Comparison of ENCODE assay signal across 1 cellular context in the genomic region with DNA sequence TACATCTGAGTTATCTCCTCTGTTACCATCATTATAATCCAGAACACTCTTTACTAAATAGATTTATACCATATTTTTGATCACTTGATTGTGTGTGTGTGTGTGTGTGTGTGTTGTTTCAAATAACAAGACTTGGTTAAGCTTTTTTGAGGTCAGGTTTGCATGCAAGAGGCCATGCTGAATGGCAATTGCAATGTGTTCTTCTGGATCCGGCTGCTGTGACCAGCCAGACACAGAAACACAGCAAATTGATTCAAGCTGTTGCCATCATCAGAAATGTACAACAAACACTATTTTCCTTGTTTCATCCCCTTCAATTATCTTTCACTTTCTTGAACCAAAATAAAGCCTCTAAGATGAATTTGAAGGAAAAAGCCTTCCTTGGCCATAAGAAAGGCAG.
TF ChIP-seq lines count a peak whose summit lies in the region.

No MANE protein-coding gene starts in this region.

TF ChIP-seq in GM23338, 12 proteins besides CTCF, POLR2A, EP300 and RAD21 (continued from another document):
- TF ChIP-seq, protein P1, sequence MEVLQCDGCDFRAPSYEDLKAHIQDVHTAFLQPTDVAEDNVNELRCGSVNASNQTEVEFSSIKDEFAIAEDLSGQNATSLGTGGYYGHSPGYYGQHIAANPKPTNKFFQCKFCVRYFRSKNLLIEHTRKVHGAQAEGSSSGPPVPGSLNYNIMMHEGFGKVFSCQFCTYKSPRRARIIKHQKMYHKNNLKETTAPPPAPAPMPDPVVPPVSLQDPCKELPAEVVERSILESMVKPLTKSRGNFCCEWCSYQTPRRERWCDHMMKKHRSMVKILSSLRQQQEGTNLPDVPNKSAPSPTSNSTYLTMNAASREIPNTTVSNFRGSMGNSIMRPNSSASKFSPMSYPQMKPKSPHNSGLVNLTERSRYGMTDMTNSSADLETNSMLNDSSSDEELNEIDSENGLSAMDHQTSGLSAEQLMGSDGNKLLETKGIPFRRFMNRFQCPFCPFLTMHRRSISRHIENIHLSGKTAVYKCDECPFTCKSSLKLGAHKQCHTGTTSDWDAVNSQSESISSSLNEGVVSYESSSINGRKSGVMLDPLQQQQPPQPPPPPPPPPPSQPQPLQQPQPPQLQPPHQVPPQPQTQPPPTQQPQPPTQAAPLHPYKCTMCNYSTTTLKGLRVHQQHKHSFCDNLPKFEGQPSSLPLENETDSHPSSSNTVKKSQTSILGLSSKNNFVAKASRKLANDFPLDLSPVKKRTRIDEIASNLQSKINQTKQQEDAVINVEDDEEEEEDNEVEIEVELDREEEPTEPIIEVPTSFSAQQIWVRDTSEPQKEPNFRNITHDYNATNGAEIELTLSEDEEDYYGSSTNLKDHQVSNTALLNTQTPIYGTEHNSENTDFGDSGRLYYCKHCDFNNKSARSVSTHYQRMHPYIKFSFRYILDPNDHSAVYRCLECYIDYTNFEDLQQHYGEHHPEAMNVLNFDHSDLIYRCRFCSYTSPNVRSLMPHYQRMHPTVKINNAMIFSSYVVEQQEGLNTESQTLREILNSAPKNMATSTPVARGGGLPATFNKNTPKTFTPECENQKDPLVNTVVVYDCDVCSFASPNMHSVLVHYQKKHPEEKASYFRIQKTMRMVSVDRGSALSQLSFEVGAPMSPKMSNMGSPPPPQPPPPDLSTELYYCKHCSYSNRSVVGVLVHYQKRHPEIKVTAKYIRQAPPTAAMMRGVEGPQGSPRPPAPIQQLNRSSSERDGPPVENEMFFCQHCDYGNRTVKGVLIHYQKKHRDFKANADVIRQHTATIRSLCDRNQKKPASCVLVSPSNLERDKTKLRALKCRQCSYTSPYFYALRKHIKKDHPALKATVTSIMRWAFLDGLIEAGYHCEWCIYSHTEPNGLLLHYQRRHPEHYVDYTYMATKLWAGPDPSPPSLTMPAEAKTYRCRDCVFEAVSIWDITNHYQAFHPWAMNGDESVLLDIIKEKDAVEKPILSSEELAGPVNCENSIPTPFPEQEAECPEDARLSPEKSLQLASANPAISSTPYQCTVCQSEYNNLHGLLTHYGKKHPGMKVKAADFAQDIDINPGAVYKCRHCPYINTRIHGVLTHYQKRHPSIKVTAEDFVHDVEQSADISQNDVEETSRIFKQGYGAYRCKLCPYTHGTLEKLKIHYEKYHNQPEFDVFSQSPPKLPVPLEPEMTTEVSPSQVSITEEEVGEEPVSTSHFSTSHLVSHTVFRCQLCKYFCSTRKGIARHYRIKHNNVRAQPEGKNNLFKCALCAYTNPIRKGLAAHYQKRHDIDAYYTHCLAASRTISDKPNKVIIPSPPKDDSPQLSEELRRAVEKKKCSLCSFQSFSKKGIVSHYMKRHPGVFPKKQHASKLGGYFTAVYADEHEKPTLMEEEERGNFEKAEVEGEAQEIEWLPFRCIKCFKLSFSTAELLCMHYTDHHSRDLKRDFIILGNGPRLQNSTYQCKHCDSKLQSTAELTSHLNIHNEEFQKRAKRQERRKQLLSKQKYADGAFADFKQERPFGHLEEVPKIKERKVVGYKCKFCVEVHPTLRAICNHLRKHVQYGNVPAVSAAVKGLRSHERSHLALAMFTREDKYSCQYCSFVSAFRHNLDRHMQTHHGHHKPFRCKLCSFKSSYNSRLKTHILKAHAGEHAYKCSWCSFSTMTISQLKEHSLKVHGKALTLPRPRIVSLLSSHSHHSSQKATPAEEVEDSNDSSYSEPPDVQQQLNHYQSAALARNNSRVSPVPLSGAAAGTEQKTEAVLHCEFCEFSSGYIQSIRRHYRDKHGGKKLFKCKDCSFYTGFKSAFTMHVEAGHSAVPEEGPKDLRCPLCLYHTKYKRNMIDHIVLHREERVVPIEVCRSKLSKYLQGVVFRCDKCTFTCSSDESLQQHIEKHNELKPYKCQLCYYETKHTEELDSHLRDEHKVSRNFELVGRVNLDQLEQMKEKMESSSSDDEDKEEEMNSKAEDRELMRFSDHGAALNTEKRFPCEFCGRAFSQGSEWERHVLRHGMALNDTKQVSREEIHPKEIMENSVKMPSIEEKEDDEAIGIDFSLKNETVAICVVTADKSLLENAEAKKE (CRISPR knock-in tag; IDR thresholded peaks at IDR 0.05), result no peak
- no peak for TF ChIP-seq EZH2 (IDR thresholded peaks at IDR 0.05; ENCODE audit: low read depth, unreplicated experiment)
